1 cellular context compared by ENCODE assay signal in genomic region chr1:155745284-155746228, GRCh38.
TF ChIP-seq lines count a peak whose summit lies in the region.
"Not testable (repeated sequence)": the region's sequence is repeated elsewhere in the genome, so short reads cannot be mapped to it uniquely, and the experiment has no call there.

No MANE protein-coding gene starts in this region.

TF ChIP-seq in K562, 482 proteins besides CTCF, POLR2A, EP300 and RAD21 (continued from another document):
- TF ChIP-seq, protein P1, sequence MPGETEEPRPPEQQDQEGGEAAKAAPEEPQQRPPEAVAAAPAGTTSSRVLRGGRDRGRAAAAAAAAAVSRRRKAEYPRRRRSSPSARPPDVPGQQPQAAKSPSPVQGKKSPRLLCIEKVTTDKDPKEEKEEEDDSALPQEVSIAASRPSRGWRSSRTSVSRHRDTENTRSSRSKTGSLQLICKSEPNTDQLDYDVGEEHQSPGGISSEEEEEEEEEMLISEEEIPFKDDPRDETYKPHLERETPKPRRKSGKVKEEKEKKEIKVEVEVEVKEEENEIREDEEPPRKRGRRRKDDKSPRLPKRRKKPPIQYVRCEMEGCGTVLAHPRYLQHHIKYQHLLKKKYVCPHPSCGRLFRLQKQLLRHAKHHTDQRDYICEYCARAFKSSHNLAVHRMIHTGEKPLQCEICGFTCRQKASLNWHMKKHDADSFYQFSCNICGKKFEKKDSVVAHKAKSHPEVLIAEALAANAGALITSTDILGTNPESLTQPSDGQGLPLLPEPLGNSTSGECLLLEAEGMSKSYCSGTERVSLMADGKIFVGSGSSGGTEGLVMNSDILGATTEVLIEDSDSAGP (CRISPR knock-in tag; IDR thresholded peaks at IDR 0.05), result peak; percentile 28; the same call in 1 of the 2 replicates
- peak; percentile 33; the same call in 1 of the 2 replicates for TF ChIP-seq GTF2F1 (IDR thresholded peaks at IDR 0.05; ENCODE audit: low read depth, low read length)
- TF ChIP-seq MYNN (IDR thresholded peaks at IDR 0.05), result peak; percentile 19; the same call in 1 of the 2 replicates
- not testable (repeated sequence) for TF ChIP-seq MYNN (CRISPR knock-in tag; IDR thresholded peaks at IDR 0.05); MYC (CRISPR knock-in tag; IDR thresholded peaks at IDR 0.05; ENCODE audit: borderline replicate concordance, low read depth)
- 0 out of 2 replicates have a peak, but pooled peaks have one; percentile 17 for TF ChIP-seq SPI1 (IDR thresholded peaks at IDR 0.05; ENCODE audit: borderline replicate concordance, low read depth, low read length)
- TF ChIP-seq AFF1 (IDR thresholded peaks at IDR 0.05; ENCODE audit: low read depth in 1 of 2, partially characterized antibody in 2 of 2), result peak; percentile 27 to 49
- TF ChIP-seq, protein P2, sequence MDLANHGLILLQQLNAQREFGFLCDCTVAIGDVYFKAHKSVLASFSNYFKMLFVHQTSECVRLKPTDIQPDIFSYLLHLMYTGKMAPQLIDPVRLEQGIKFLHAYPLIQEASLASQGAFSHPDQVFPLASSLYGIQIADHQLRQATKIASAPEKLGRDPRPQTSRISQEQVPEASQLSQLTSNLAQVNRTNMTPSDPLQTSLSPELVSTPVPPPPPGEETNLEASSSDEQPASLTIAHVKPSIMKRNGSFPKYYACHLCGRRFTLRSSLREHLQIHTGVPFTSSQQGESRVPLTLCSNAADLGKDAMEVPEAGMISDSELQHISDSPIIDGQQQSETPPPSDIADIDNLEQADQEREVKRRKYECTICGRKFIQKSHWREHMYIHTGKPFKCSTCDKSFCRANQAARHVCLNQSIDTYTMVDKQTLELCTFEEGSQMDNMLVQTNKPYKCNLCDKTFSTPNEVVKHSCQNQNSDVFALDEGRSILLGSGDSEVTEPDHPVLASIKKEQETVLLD (IDR thresholded peaks at IDR 0.05), result peak; percentile 40; the same call in 1 of the 2 replicates
- TF ChIP-seq KDM5B (IDR thresholded peaks at IDR 0.05; ENCODE audit: insufficient replicate concordance, low read depth, low read length), result peak; percentile 88
- TF ChIP-seq, protein P3, sequence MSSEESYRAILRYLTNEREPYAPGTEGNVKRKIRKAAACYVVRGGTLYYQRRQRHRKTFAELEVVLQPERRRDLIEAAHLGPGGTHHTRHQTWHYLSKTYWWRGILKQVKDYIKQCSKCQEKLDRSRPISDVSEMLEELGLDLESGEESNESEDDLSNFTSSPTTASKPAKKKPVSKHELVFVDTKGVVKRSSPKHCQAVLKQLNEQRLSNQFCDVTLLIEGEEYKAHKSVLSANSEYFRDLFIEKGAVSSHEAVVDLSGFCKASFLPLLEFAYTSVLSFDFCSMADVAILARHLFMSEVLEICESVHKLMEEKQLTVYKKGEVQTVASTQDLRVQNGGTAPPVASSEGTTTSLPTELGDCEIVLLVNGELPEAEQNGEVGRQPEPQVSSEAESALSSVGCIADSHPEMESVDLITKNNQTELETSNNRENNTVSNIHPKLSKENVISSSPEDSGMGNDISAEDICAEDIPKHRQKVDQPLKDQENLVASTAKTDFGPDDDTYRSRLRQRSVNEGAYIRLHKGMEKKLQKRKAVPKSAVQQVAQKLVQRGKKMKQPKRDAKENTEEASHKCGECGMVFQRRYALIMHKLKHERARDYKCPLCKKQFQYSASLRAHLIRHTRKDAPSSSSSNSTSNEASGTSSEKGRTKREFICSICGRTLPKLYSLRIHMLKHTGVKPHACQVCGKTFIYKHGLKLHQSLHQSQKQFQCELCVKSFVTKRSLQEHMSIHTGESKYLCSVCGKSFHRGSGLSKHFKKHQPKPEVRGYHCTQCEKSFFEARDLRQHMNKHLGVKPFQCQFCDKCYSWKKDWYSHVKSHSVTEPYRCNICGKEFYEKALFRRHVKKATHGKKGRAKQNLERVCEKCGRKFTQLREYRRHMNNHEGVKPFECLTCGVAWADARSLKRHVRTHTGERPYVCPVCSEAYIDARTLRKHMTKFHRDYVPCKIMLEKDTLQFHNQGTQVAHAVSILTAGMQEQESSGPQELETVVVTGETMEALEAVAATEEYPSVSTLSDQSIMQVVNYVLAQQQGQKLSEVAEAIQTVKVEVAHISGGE (CRISPR knock-in tag; IDR thresholded peaks at IDR 0.05), result peak in 1 of 3 experiments; percentile 60; a peak in 1 of 6 replicates
- TF ChIP-seq GATA2 (CRISPR knock-in tag; IDR thresholded peaks at IDR 0.05), result peak; percentile 75
- TF ChIP-seq ETV1 (tag; conservative IDR thresholded peaks at IDR 0.05; ENCODE audit: low read depth), result peak; percentile 46; the same call in 1 of the 2 replicates
- TF ChIP-seq, protein P4, sequence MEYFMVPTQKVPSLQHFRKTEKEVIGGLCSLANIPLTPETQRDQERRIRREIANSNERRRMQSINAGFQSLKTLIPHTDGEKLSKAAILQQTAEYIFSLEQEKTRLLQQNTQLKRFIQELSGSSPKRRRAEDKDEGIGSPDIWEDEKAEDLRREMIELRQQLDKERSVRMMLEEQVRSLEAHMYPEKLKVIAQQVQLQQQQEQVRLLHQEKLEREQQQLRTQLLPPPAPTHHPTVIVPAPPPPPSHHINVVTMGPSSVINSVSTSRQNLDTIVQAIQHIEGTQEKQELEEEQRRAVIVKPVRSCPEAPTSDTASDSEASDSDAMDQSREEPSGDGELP (CRISPR knock-in tag; IDR thresholded peaks at IDR 0.05; ENCODE audit: borderline replicate concordance), result peak; percentile 80
- TF ChIP-seq CREB3L1 (IDR thresholded peaks at IDR 0.05; ENCODE audit: borderline replicate concordance, low read depth), result peak; percentile 83
- peak; percentile 71 to 83; a peak in 2 of 4 replicates for TF ChIP-seq UBTF (IDR thresholded peaks at IDR 0.05; ENCODE audit: borderline replicate concordance in 1 of 2, low read depth in 2 of 2, low read length in 2 of 2)
- TF ChIP-seq DPF2 (IDR thresholded peaks at IDR 0.05), result peak; percentile 87
- peak; percentile 63; the same call in 1 of the 2 replicates for TF ChIP-seq POLR2AphosphoS5 (IDR thresholded peaks at IDR 0.05; ENCODE audit: control insufficient read depth, insufficient read depth, low read depth, low read length)
- TF ChIP-seq ARID1B (IDR thresholded peaks at IDR 0.05), result peak; percentile 75
- TF ChIP-seq CBX3 (IDR thresholded peaks at IDR 0.05; ENCODE audit: borderline replicate concordance in 1 of 2, low read length in 2 of 2), result peak in 1 of 2 experiments; percentile 50; a peak in 1 of 3 replicates
- TF ChIP-seq SMARCE1 (IDR thresholded peaks at IDR 0.05), result peak; percentile 85
- peak; percentile 92 for TF ChIP-seq MYC (IDR thresholded peaks at IDR 0.05; ENCODE audit: low read depth, low read length)
- TF ChIP-seq HDAC2 (IDR thresholded peaks at IDR 0.05), result peak; percentile 33; the same call in 1 of the 2 replicates
- peak; percentile 66; the same call in 1 of the 2 replicates for TF ChIP-seq PHF8 (IDR thresholded peaks at IDR 0.05; ENCODE audit: borderline replicate concordance, low read length)
- TF ChIP-seq MBD2 (IDR thresholded peaks at IDR 0.05; ENCODE audit: borderline replicate concordance, low read depth), result peak; percentile 54; the same call in 1 of the 2 replicates
- TF ChIP-seq RBBP5 (IDR thresholded peaks at IDR 0.05; ENCODE audit: borderline replicate concordance, insufficient read depth, low read length, poor library complexity, severe bottlenecking), result peak; percentile 44
